ENCODE assay signal across 28 cellular contexts in genomic region chr4:139892973-139893736, GRCh38.
DNase-seq lines count a peak whose midpoint lies in the region; ATAC-seq and TF ChIP-seq lines count a peak whose summit lies in the region.
"Had no signal": no experiment of that assay in that cellular context is flagged by ENCODE, and none has a peak within 500 bp of the region (broad histone marks: within the 10 kb centered on the region; RNA-seq: fewer than 3 reads in every experiment).

No MANE protein-coding gene starts in this region.

- peaks cover 5% of the 10 kb centered on the region for H3K4me1 ChIP-seq in HUES48 (ENCODE audit: control insufficient read depth, insufficient read depth, low read length)
- H3K4me1 ChIP-seq in trophoblast cell (ENCODE audit: control insufficient read depth in 1 of 2, insufficient read depth in 2 of 2, low read length in 2 of 2), result peaks cover 9% of the 10 kb centered on the region in 2 experiments

- no peak overlapping the region for H4K91ac ChIP-seq in trophoblast cell (ENCODE audit: low read depth, low read length)

- WGBS in trophoblast cell (ENCODE audit: extremely low coverage, insufficient coverage, insufficient read length), result no CpG with 5 or more reads among the region's 5 CpGs

- DNase-seq in astrocyte of the hippocampus (ENCODE audit: low read depth, low spot score) (peak; percentile 57), fibroblast of pulmonary artery (ENCODE audit: low read depth) (peak; percentile 71), trophoblast cell (peak; percentile 12 to 74), GM03348 (ENCODE audit: low spot score) (no peak), KBM-7 (no peak)
- DNase-seq in activated effector memory CD4-positive, alpha-beta T cell treated with Interleukin-2 at 50 U/mL for 16 hours, result no peak
- DNase-seq: activated CD4-positive, alpha-beta T cell treated with anti-CD3 and anti-CD28 coated beads for 1 hour; activated CD8-positive, alpha-beta T cell treated with anti-CD3 and anti-CD28 coated beads, Interleukin-2, amount 10 ng/mL, durations not matched to agents 7 days and 5 days; anterior cingulate cortex; Calu3; erythroblast; hippocampal formation; immature natural killer cell; MG63; midbrain; naive thymus-derived CD4-positive, alpha-beta T cell; NCI-H1105 treated with DMSO at 0.1 percent for 48 hours; NCI-H2029; NCI-H446; NCI-H82; RPMI8226; SK-N-SH; stimulated activated CD4-positive, alpha-beta T cell treated with anti-CD3 and anti-CD28 coated beads, Interleukin-4, amount 100 ng/mL, for 24 hours; T-helper 17 cell had no signal

- no peaks in the 10 kb centered on the region for H3K27me3 ChIP-seq in HUES48 (ENCODE audit: control insufficient read depth, insufficient read depth, low read length)
- no peaks in the 10 kb centered on the region for H3K27me3 ChIP-seq in trophoblast cell (ENCODE audit: insufficient read depth, low read length)
- H3K27me3 ChIP-seq: MG63 had no signal

- H3K9me3 ChIP-seq in HUES48 (ENCODE audit: control insufficient read depth, insufficient read depth, low read length) (no peaks in the 10 kb centered on the region), trophoblast cell (ENCODE audit: insufficient read depth, low read depth, low read length) (no peaks in the 10 kb centered on the region)
- H3K9me3 ChIP-seq: MG63, SK-N-SH had no signal

- no peak overlapping the region for H2AK5ac ChIP-seq in trophoblast cell (ENCODE audit: low read length)

- H2AFZ ChIP-seq in trophoblast cell (ENCODE audit: insufficient read depth, low read length, poor library complexity), result no peak overlapping the region

- H3K79me1 ChIP-seq in trophoblast cell (ENCODE audit: low read length), result no peaks in the 10 kb centered on the region

- H3K27ac ChIP-seq in HUES48 (ENCODE audit: low read depth, low read length) (peak overlapping the region; percentile 19), trophoblast cell (ENCODE audit: low read depth, low read length) (no peak overlapping the region)

- no peak overlapping the region for H3K9ac ChIP-seq in HUES48 (ENCODE audit: low read depth, low read length)
- H3K9ac ChIP-seq in trophoblast cell (ENCODE audit: low read length), result no peak overlapping the region
- H3K9ac ChIP-seq: SK-N-SH had no signal

- H4K12ac ChIP-seq in trophoblast cell (ENCODE audit: low read depth, low read length), result no peak overlapping the region

- no peak overlapping the region for H2BK5ac ChIP-seq in trophoblast cell (ENCODE audit: low read depth, low read length, poor library complexity)

- in situ Hi-C loops in KBM-7 (cut with MboI; ENCODE audit: low pct_unique_long_range_greater_than_20kb, low sequenced_read_pairs), result no loop called here

- H3K4me3 ChIP-seq in HUES48 (ENCODE audit: low read depth, low read length), result no peak overlapping the region
- no peak overlapping the region for H3K4me3 ChIP-seq in fibroblast of pulmonary artery (replicated peaks; ENCODE audit: low read depth, low read length)
- H3K4me3 ChIP-seq in trophoblast cell (ENCODE audit: low read depth, low read length), result no peak overlapping the region
- H3K4me3 ChIP-seq: MG63 had no signal

- no peak overlapping the region for H2BK120ac ChIP-seq in trophoblast cell (ENCODE audit: insufficient read depth, low read length, poor library complexity)

- H4K8ac ChIP-seq in trophoblast cell (ENCODE audit: low read depth, low read length), result no peak overlapping the region

- H3K18ac ChIP-seq in trophoblast cell (ENCODE audit: low read length), result no peak overlapping the region

- H3K36me3 ChIP-seq in HUES48 (ENCODE audit: control insufficient read depth, insufficient read depth, low read length), result no peaks in the 10 kb centered on the region
- peaks cover 3 to 7% of the 10 kb centered on the region in 2 experiments for H3K36me3 ChIP-seq in trophoblast cell (ENCODE audit: control insufficient read depth in 1 of 2, insufficient read depth in 2 of 2, low read length in 2 of 2)
- H3K36me3 ChIP-seq: MG63 had no signal

- H3K14ac ChIP-seq in trophoblast cell (ENCODE audit: low read length), result no peak overlapping the region

- peak; percentile 20 for TF ChIP-seq CTCF in fibroblast of pulmonary artery (IDR thresholded peaks at IDR 0.05; ENCODE audit: low read length, missing control alignments)

- H2BK12ac ChIP-seq in trophoblast cell (ENCODE audit: low read length), result no peak overlapping the region

- H3K23ac ChIP-seq in trophoblast cell (ENCODE audit: low read length), result no peak overlapping the region

- ATAC-seq in HG02973 (IDR thresholded peaks at IDR 0.05; ENCODE audit: unreplicated experiment), result no peak
- ATAC-seq: activated CD8-positive, alpha-beta T cell treated with anti-CD3 and anti-CD28 coated beads, Interleukin-2, amount 10 ng/mL, durations not matched to agents 7 days and 5 days; naive thymus-derived CD4-positive, alpha-beta T cell; sciatic nerve; stimulated activated memory B cell treated with anti-CD40 and anti-IgM and Interleukin-4, amounts not matched to agents 10 μg/mL and 1 μg/mL and 100 μg/mL, for 72 hours; T-helper 17 cell had no signal

- no peaks in the 10 kb centered on the region for H3K79me2 ChIP-seq in trophoblast cell (ENCODE audit: control insufficient read depth, insufficient read depth, low read length, poor library complexity)

- H3K4me2 ChIP-seq in trophoblast cell (ENCODE audit: low read length), result no peak overlapping the region
- H3K4me2 ChIP-seq: SK-N-SH had no signal

- H3K4ac ChIP-seq in trophoblast cell (ENCODE audit: low read depth, low read length), result no peak overlapping the region

Comparison
In these comparisons a context has a peak if more than half of its experiments do, and no peak if none do; other contexts are left out.
1. DNase-seq: peak in astrocyte of the hippocampus (single experiment), fibroblast of pulmonary artery (single experiment) and trophoblast cell (2 of 2); none in GM03348 (single experiment), KBM-7 (single experiment) and activated effector memory CD4-positive, alpha-beta T cell treated with Interleukin-2 at 50 U/mL for 16 hours (single experiment).